ENCODE assay signal across 8 cellular contexts in the genomic region with DNA sequence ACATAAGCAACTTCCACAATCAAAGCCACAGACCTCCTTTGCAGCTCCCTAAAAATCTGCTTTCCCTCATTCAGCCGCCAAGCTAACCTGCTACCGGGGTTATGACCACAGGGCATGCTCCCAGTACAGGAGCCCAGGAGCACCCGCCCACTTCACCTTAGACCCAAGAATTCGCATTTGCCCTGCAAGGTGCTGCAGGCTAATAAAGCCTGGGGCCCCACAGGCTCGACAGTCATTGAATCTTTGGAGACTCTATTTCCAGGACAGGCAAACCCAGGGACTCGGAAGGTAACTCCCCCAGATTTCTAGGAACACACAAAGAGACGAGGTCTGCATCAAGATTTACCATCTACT. TPM values are rescaled to one million over a fixed set of nuclear protein-coding genes. Genes with fewer than 3 reads are reported as not detected.
A peak's percentile ranks its signal among the peaks of the same experiment; 100 is the strongest.
DNase-seq lines count a peak whose midpoint lies in the region; ATAC-seq and TF ChIP-seq lines count a peak whose summit lies in the region.

No MANE protein-coding gene starts in this region.

- H3K9me3 ChIP-seq in Loucy (ENCODE audit: insufficient read depth, low read depth, low read length) = no peaks in the 10 kb centered on the region

- peaks cover 7 to 9% of the 10 kb centered on the region in 2 donors for H3K36me3 Mint-ChIP-seq in naive B cell

- ATAC-seq in naive B cell (ENCODE audit: low read depth in 2 of 2) = no peak
- ATAC-seq in HG02884 (IDR thresholded peaks at IDR 0.05; ENCODE audit: unreplicated experiment) = no peak
- ATAC-seq in GM21423 (IDR thresholded peaks at IDR 0.05; ENCODE audit: unreplicated experiment) = no peak

- H3K9me2 ChIP-seq in Loucy (replicated peaks; ENCODE audit: low read depth, low read length) = no peaks in the 10 kb centered on the region

- H4K20me1 ChIP-seq in Loucy (ENCODE audit: insufficient read depth, low read length, poor library complexity, severe bottlenecking) = peaks cover 37% of the 10 kb centered on the region

- H3K4me1 Mint-ChIP-seq in naive B cell = peaks cover 51 to 67% (median 62%) of the 10 kb centered on the region in 3 donors

- H3K4me3 Mint-ChIP-seq in naive B cell = peak overlapping the region; percentile 88 to 98 (median 94)

- H3K9me3 Mint-ChIP-seq in naive B cell = no peaks in the 10 kb centered on the region

- peak overlapping the region; percentile 86 for H3K9ac ChIP-seq in Loucy (ENCODE audit: low read depth, low read length, poor library complexity, severe bottlenecking)

- peak overlapping the region; percentile 85 for H3K27ac ChIP-seq in cingulate gyrus (ENCODE audit: low read depth, low read length)

- H3K4me1 ChIP-seq in Loucy (ENCODE audit: insufficient read depth, low read length, poor library complexity, severe bottlenecking) = peaks cover 48% of the 10 kb centered on the region

- TF ChIP-seq CTCF in Loucy (conservative IDR thresholded peaks at IDR 0.05; ENCODE audit: low read length) = no peak

- peak; percentile 6 for DNase-seq in GF-D8 (lab: John Stamatoyannopoulos, UW)
- no peak for DNase-seq in naive B cell
- DNase-seq in KG1 (lab: John Stamatoyannopoulos, UW) = no peak
- no peak for DNase-seq in stimulated activated naive CD4-positive, alpha-beta T cell (lab: John Stamatoyannopoulos, UW)

- peaks cover 47% of the 10 kb centered on the region for H3K79me2 ChIP-seq in Loucy (ENCODE audit: insufficient read depth, low read length)

- H3K4me3 ChIP-seq in Loucy (ENCODE audit: low read length, poor library complexity, severe bottlenecking) = peak overlapping the region; percentile 94

- peak overlapping the region; percentile 97 for H3K4me2 ChIP-seq in Loucy (ENCODE audit: low read depth, low read length, poor library complexity, severe bottlenecking)

- no peak overlapping the region for H2AFZ ChIP-seq in Loucy (ENCODE audit: low read length)

- H3K27me3 Mint-ChIP-seq in naive B cell = no peaks in the 10 kb centered on the region

- H3F3A ChIP-seq in Loucy (ENCODE audit: low read depth) = peaks cover 20% of the 10 kb centered on the region

- peak overlapping the region; percentile 74 to 96 (median 92) for H3K27ac Mint-ChIP-seq in naive B cell

- no peaks in the 10 kb centered on the region for H3K36me3 ChIP-seq in Loucy (ENCODE audit: insufficient read depth, low read length)

- no peaks in the 10 kb centered on the region for H3K27me3 ChIP-seq in Loucy (ENCODE audit: insufficient read depth, low read length, poor library complexity, severe bottlenecking)

RNA-seq across cellular contexts. Expression of a gene that starts 1.1 kb away (rescaled TPM):
- 10 to 100 TPM in 2 of 6 donors, 1 to 10 TPM in 4; 3.4 to 21.1 (median 7.9) TPM for polyA plus RNA-seq in naive B cell (ENCODE audit: low read depth in 6 of 6)
